In genomic region chr19:2560369-2560768, GRCh38 we compare ENCODE assay signal across 11 cellular contexts.
"Had no signal": no experiment of that assay in that cellular context is flagged by ENCODE, and none has a peak within 500 bp of the region (broad histone marks: within the 10 kb centered on the region; RNA-seq: fewer than 3 reads in every experiment).

No MANE protein-coding gene starts in this region.

- H3K27me3 Mint-ChIP-seq: type B pancreatic cell had no signal

- H3K4me3 Mint-ChIP-seq: activated T-helper 1 cell treated with anti-CD3 and anti-CD28 coated beads, Interleukin-12 subunit alpha, Interleukin-12 subunit beta, Interleukin-2, Interleukin-4 antibody, amounts not matched to agents 30 ng/mL and 10 ng/mL and 1 ng/mL, durations not matched to agents 14 hours and 24 hours and 36 hours; neural crest cell; type B pancreatic cell had no signal

- H3K9me3 Mint-ChIP-seq: activated T-helper 1 cell treated with anti-CD3 and anti-CD28 coated beads, Interleukin-12 subunit alpha, Interleukin-12 subunit beta, Interleukin-2, Interleukin-4 antibody, amounts not matched to agents 30 ng/mL and 10 ng/mL and 1 ng/mL, durations not matched to agents 14 hours and 24 hours and 36 hours; neural crest cell; type B pancreatic cell had no signal

- H3K27me3 ChIP-seq: hepatocyte, ovary, SJSA1, suprapubic skin had no signal

- DNase-seq: activated CD4-positive, CD25-positive, alpha-beta regulatory T cell treated with anti-CD3 and anti-CD28 coated beads, Interleukin-2, amount 50 U/mL, for 72 hours; activated naive CD4-positive, alpha-beta T cell; stimulated activated CD4-positive, alpha-beta T cell treated with anti-CD3 and anti-CD28 coated beads, Interleukin-2, amount 100 ng/mL, for 48 hours; stimulated activated naive CD4-positive, alpha-beta T cell treated with Interleukin-2 at 50 U/mL for 16 hours had no signal

- H3K4me3 ChIP-seq: hepatocyte, ovary, SJSA1, suprapubic skin had no signal

- H3K27ac ChIP-seq: hepatocyte, ovary, SJSA1, suprapubic skin had no signal

- H3K9me3 ChIP-seq: ovary, SJSA1, suprapubic skin had no signal

- H3K36me3 Mint-ChIP-seq: type B pancreatic cell had no signal

- H3K36me3 ChIP-seq: ovary, SJSA1, suprapubic skin had no signal

- H3K27ac Mint-ChIP-seq: type B pancreatic cell had no signal
